Comparison of ENCODE assay signal across 1 cellular context in genomic region chr11:119067371-119068222, GRCh38.
TF ChIP-seq lines count a peak whose summit lies in the region.

TSS of gene VPS11 (plus strand) at chr11:119067818. CDS start at chr11:119067824, 6 bp downstream.

TF ChIP-seq in A549, 52 proteins besides CTCF, POLR2A, EP300 and RAD21 (continued from another document):
- TF ChIP-seq ATOH8 (CRISPR knock-in tag; IDR thresholded peaks at IDR 0.05; ENCODE audit: low read depth) (no peak), ZNF302 (CRISPR knock-in tag; IDR thresholded peaks at IDR 0.05) (no peak), KDM5A (IDR thresholded peaks at IDR 0.05) (peak; percentile 98), MAX (IDR thresholded peaks at IDR 0.05) (peak; percentile 78; the same call in 1 of the 2 replicates), ESRRA (IDR thresholded peaks at IDR 0.05; ENCODE audit: borderline replicate concordance, low read length) (no peak), KDM1A (IDR thresholded peaks at IDR 0.05; ENCODE audit: low read depth) (no peak), HES2 (IDR thresholded peaks at IDR 0.05) (no peak), CHD4 (IDR thresholded peaks at IDR 0.05; ENCODE audit: borderline replicate concordance) (no peak), NPAS2 (CRISPR knock-in tag; IDR thresholded peaks at IDR 0.05; ENCODE audit: borderline replicate concordance) (no peak; the same call in 1 of the 2 replicates), EHMT2 (IDR thresholded peaks at IDR 0.05; ENCODE audit: low read depth) (no peak), HMGXB4 (CRISPR knock-in tag; IDR thresholded peaks at IDR 0.05; ENCODE audit: borderline replicate concordance) (no peak), CEBPB (IDR thresholded peaks at IDR 0.05) (no peak), ZC3H11A (IDR thresholded peaks at IDR 0.05) (no peak), GATA3 (IDR thresholded peaks at IDR 0.05; ENCODE audit: borderline replicate concordance) (no peak), PBX3 (IDR thresholded peaks at IDR 0.05) (peak; percentile 52; the same call in 1 of the 2 replicates), CBX8 (IDR thresholded peaks at IDR 0.05) (no peak), EHF (CRISPR knock-in tag; IDR thresholded peaks at IDR 0.05) (no peak)
